4 cellular contexts compared by ENCODE assay signal in genomic region chr7:47777531-47778152, GRCh38.
TF ChIP-seq lines count a peak whose summit lies in the region.

No MANE protein-coding gene starts in this region.

TF ChIP-seq in A549, 52 proteins besides CTCF, POLR2A, EP300 and RAD21:
- no peak for TF ChIP-seq CHD4 (IDR thresholded peaks at IDR 0.05; ENCODE audit: borderline replicate concordance)
- no peak for TF ChIP-seq ESRRA (IDR thresholded peaks at IDR 0.05; ENCODE audit: borderline replicate concordance, low read length)
- no peak for TF ChIP-seq CBX8 (IDR thresholded peaks at IDR 0.05)
- TF ChIP-seq JUNB (IDR thresholded peaks at IDR 0.05), result no peak
- no peak for TF ChIP-seq RCOR1 (IDR thresholded peaks at IDR 0.05; ENCODE audit: low read depth, low read length)
- no peak for TF ChIP-seq USF2 (IDR thresholded peaks at IDR 0.05)
- TF ChIP-seq NR3C1 (IDR thresholded peaks at IDR 0.05), result no peak
- no peak for TF ChIP-seq PHF8 (IDR thresholded peaks at IDR 0.05; ENCODE audit: borderline replicate concordance, low read depth)
- no peak for TF ChIP-seq MAFK (IDR thresholded peaks at IDR 0.05; ENCODE audit: partially characterized antibody)
- no peak for TF ChIP-seq E2F6 (IDR thresholded peaks at IDR 0.05; ENCODE audit: borderline replicate concordance, low read depth)
- TF ChIP-seq ATOH8 (CRISPR knock-in tag; IDR thresholded peaks at IDR 0.05; ENCODE audit: low read depth), result no peak
- TF ChIP-seq BCL3 (IDR thresholded peaks at IDR 0.05), result no peak
- TF ChIP-seq ZNF302 (CRISPR knock-in tag; IDR thresholded peaks at IDR 0.05), result no peak
- no peak for TF ChIP-seq HOXA7 (CRISPR knock-in tag; IDR thresholded peaks at IDR 0.05)
TF ChIP-seq in A549: peak in this region for 0.

TF ChIP-seq in IMR-90, 13 proteins besides CTCF, POLR2A, EP300 and RAD21:
- TF ChIP-seq BHLHE40 (IDR thresholded peaks at IDR 0.05; ENCODE audit: low read depth, low read length), result no peak
- no peak for TF ChIP-seq MAZ (IDR thresholded peaks at IDR 0.05; ENCODE audit: borderline replicate concordance, low read depth, low read length)

TF ChIP-seq in K562, 482 proteins besides CTCF, POLR2A, EP300 and RAD21:
- peak; percentile 66; the same call in 1 of the 2 replicates for TF ChIP-seq ZNF12 (CRISPR knock-in tag; IDR thresholded peaks at IDR 0.05)
- no peak for TF ChIP-seq ARHGAP35 (IDR thresholded peaks at IDR 0.05; ENCODE audit: partially characterized antibody)

TF ChIP-seq in HepG2, 621 proteins besides CTCF, POLR2A, EP300 and RAD21:
- TF ChIP-seq ZNF12 (CRISPR knock-in tag; IDR thresholded peaks at IDR 0.05) (peak; percentile 99), ZNF780A (CRISPR knock-in tag; IDR thresholded peaks at IDR 0.05) (no peak), PRPF4 (IDR thresholded peaks at IDR 0.05; ENCODE audit: low read depth, low read length, poor library complexity, severe bottlenecking) (no peak), TAF1 (CRISPR knock-in tag; IDR thresholded peaks at IDR 0.05) (no peak), ZNF687 (CRISPR knock-in tag; IDR thresholded peaks at IDR 0.05) (peak; percentile 47), CAMTA2 (CRISPR knock-in tag; IDR thresholded peaks at IDR 0.05; ENCODE audit: borderline replicate concordance) (no peak), THAP7 (CRISPR knock-in tag; IDR thresholded peaks at IDR 0.05) (0 out of 2 replicates have a peak, but pooled peaks have one; percentile 41), ZHX1 (CRISPR knock-in tag; IDR thresholded peaks at IDR 0.05; ENCODE audit: low read depth) (no peak), ZC3H4 (CRISPR knock-in tag; IDR thresholded peaks at IDR 0.05; ENCODE audit: borderline replicate concordance) (no peak), CHD4 (IDR thresholded peaks at IDR 0.05; ENCODE audit: borderline replicate concordance, low read length) (0 out of 2 replicates have a peak, but pooled peaks have one; percentile 47), ZNF713 (CRISPR knock-in tag; IDR thresholded peaks at IDR 0.05) (no peak), REST (IDR thresholded peaks at IDR 0.05; ENCODE audit: borderline replicate concordance in 1 of 2, low read depth in 1 of 2, low read length in 2 of 2) (no peak), MLLT10 (CRISPR knock-in tag; IDR thresholded peaks at IDR 0.05) (no peak), ZBTB21 (CRISPR knock-in tag; IDR thresholded peaks at IDR 0.05) (no peak)
